In the genomic region with DNA sequence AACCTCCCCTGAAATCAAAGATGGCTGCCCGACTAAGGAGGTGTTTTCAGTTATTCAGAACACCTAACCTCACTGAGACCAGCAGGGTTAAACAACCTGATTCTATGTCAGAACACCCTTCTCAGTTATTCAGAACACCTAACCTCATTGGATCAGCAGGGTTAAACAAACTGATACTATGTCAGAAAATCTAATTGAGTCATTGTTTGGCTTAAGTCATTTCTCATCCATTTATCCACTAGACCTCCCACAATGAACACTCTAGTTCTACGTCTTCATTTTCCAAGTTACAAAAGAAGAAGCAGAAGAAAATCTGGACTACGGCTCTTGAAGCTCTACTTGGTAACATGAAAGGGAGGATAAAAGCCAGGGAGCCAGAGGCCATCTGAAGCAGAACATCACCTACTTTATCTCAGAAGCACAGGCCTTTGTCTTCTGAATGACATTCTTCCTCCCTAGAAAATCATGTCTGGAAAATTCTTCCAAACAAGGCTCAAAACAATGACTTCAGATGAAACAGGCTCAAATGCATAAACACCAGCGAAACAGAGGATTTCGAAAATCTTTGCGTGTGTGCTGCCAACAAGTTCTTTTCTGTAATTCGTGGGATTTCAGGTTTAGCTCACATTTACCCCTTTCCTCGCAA, we compare ENCODE assay signal across 16 cellular contexts. TPM values are rescaled to one million over a fixed set of nuclear protein-coding genes. Genes with fewer than 3 reads are reported as not detected.
DNase-seq lines count a peak whose midpoint lies in the region; ATAC-seq lines count a peak whose summit lies in the region.
"Had no signal": no experiment of that assay in that cellular context is flagged by ENCODE, and none has a peak within 500 bp of the region (broad histone marks: within the 10 kb centered on the region; RNA-seq: fewer than 3 reads in every experiment).

No MANE protein-coding gene starts in this region.

- H3K4me1 Mint-ChIP-seq in activated T-helper 17 cell treated with anti-CD3 and anti-CD28 coated beads, Interleukin-2, amount 50 U/mL, for 72 hours = no peaks in the 10 kb centered on the region
- no peaks in the 10 kb centered on the region for H3K4me1 Mint-ChIP-seq in stimulated activated effector memory CD8-positive, alpha-beta T cell treated with anti-CD3 and anti-CD28 coated beads, Interleukin-12 subunit alpha, Interleukin-12 subunit beta, amount 100 ng/mL, for 72 hours
- H3K4me1 Mint-ChIP-seq in natural killer cell treated with Interleukin-12 subunit alpha and Interleukin-12 subunit beta and Interleukin-15 and Interleukin-18, amount 100 ng/mL, for 72 hours (ENCODE audit: low read depth in 2 of 2) = no peaks in the 10 kb centered on the region
- H3K4me1 Mint-ChIP-seq: activated CD4-positive, alpha-beta T cell treated with anti-CD3 and anti-CD28 coated beads, Interleukin-2, amount 10 ng/mL, durations not matched to agents 7 days and 5 days had no signal

- ATAC-seq in activated T-helper 17 cell treated with anti-CD3 and anti-CD28 coated beads, Interleukin-2, amount 50 U/mL, for 72 hours (replicated peaks) = peak; percentile 7
- peak; percentile 55 for ATAC-seq in stimulated activated effector memory CD8-positive, alpha-beta T cell treated with anti-CD3 and anti-CD28 coated beads, Interleukin-12 subunit alpha, Interleukin-12 subunit beta, amount 100 ng/mL, for 72 hours
- no peak for ATAC-seq in natural killer cell treated with Interleukin-12 subunit alpha and Interleukin-12 subunit beta and Interleukin-15 and Interleukin-18, amount 100 ng/mL, for 72 hours
- no peak for ATAC-seq in HG03457 (IDR thresholded peaks at IDR 0.05; ENCODE audit: unreplicated experiment)

- H3K27me3 Mint-ChIP-seq in activated T-helper 17 cell treated with anti-CD3 and anti-CD28 coated beads, Interleukin-2, amount 50 U/mL, for 72 hours = peaks cover 26% of the 10 kb centered on the region
- peaks cover 34 to 38% of the 10 kb centered on the region in 2 donors for H3K27me3 Mint-ChIP-seq in natural killer cell treated with Interleukin-12 subunit alpha and Interleukin-12 subunit beta and Interleukin-15 and Interleukin-18, amount 100 ng/mL, for 72 hours

- no peak overlapping the region for H3K4me3 Mint-ChIP-seq in activated T-helper 17 cell treated with anti-CD3 and anti-CD28 coated beads, Interleukin-2, amount 50 U/mL, for 72 hours
- H3K4me3 Mint-ChIP-seq in stimulated activated effector memory CD8-positive, alpha-beta T cell treated with anti-CD3 and anti-CD28 coated beads, Interleukin-12 subunit alpha, Interleukin-12 subunit beta, amount 100 ng/mL, for 72 hours = no peak overlapping the region
- H3K4me3 Mint-ChIP-seq in natural killer cell treated with Interleukin-12 subunit alpha and Interleukin-12 subunit beta and Interleukin-15 and Interleukin-18, amount 100 ng/mL, for 72 hours = no peak overlapping the region
- H3K4me3 Mint-ChIP-seq: activated CD4-positive, alpha-beta T cell treated with anti-CD3 and anti-CD28 coated beads, Interleukin-2, amount 10 ng/mL, durations not matched to agents 7 days and 5 days had no signal

- H3K27ac Mint-ChIP-seq in activated T-helper 17 cell treated with anti-CD3 and anti-CD28 coated beads, Interleukin-2, amount 50 U/mL, for 72 hours = no peak overlapping the region
- H3K27ac Mint-ChIP-seq in stimulated activated effector memory CD8-positive, alpha-beta T cell treated with anti-CD3 and anti-CD28 coated beads, Interleukin-12 subunit alpha, Interleukin-12 subunit beta, amount 100 ng/mL, for 72 hours = no peak overlapping the region
- no peak overlapping the region for H3K27ac Mint-ChIP-seq in natural killer cell treated with Interleukin-12 subunit alpha and Interleukin-12 subunit beta and Interleukin-15 and Interleukin-18, amount 100 ng/mL, for 72 hours
- H3K27ac Mint-ChIP-seq: activated CD4-positive, alpha-beta T cell treated with anti-CD3 and anti-CD28 coated beads, Interleukin-2, amount 10 ng/mL, durations not matched to agents 7 days and 5 days had no signal

- peak; percentile 55 for DNase-seq in HCEC 1CT
- DNase-seq in glomerular visceral epithelial cell (ENCODE audit: extremely low spot score) = peak; percentile 15
- no peak for DNase-seq in stimulated activated effector memory CD8-positive, alpha-beta T cell treated with anti-CD3 and anti-CD28 coated beads, Interleukin-12 subunit alpha, Interleukin-12 subunit beta, amount 100 ng/mL, for 72 hours (ENCODE audit: low spot score in 2 of 2)
- DNase-seq in DMS79 treated with DMSO at 0.1 percent for 48 hours (lab: John Stamatoyannopoulos, UW) = no peak
- DNase-seq in natural killer cell treated with Interleukin-12 subunit alpha and Interleukin-12 subunit beta and Interleukin-15 and Interleukin-18, amount 100 ng/mL, for 72 hours (ENCODE audit: low spot score) = no peak
- DNase-seq: activated CD4-positive, alpha-beta T cell treated with anti-CD3 and anti-CD28 coated beads, Interleukin-2, amount 10 ng/mL, durations not matched to agents 7 days and 5 days; Kasumi-1; NCI-H2029 treated with DMSO at 0.1 percent for 48 hours; NK-92 treated with Interleukin-12 subunit alpha and Interleukin-12 subunit beta, amount 100 ng/mL, for 24 hours; stimulated activated CD4-positive, alpha-beta T cell treated with anti-CD3 and anti-CD28 coated beads, Interleukin-4, amount 100 ng/mL, for 1 hour; stimulated activated naive CD4-positive, alpha-beta T cell had no signal

- no peaks in the 10 kb centered on the region for H3K9me3 Mint-ChIP-seq in activated T-helper 17 cell treated with anti-CD3 and anti-CD28 coated beads, Interleukin-2, amount 50 U/mL, for 72 hours
- H3K9me3 Mint-ChIP-seq in stimulated activated effector memory CD8-positive, alpha-beta T cell treated with anti-CD3 and anti-CD28 coated beads, Interleukin-12 subunit alpha, Interleukin-12 subunit beta, amount 100 ng/mL, for 72 hours = no peaks in the 10 kb centered on the region
- H3K9me3 Mint-ChIP-seq in natural killer cell treated with Interleukin-12 subunit alpha and Interleukin-12 subunit beta and Interleukin-15 and Interleukin-18, amount 100 ng/mL, for 72 hours = no peaks in the 10 kb centered on the region
- H3K9me3 Mint-ChIP-seq: activated CD4-positive, alpha-beta T cell treated with anti-CD3 and anti-CD28 coated beads, Interleukin-2, amount 10 ng/mL, durations not matched to agents 7 days and 5 days had no signal

- no peaks in the 10 kb centered on the region for H3K36me3 Mint-ChIP-seq in activated T-helper 17 cell treated with anti-CD3 and anti-CD28 coated beads, Interleukin-2, amount 50 U/mL, for 72 hours (ENCODE audit: low read depth)
- H3K36me3 Mint-ChIP-seq in stimulated activated effector memory CD8-positive, alpha-beta T cell treated with anti-CD3 and anti-CD28 coated beads, Interleukin-12 subunit alpha, Interleukin-12 subunit beta, amount 100 ng/mL, for 72 hours = no peaks in the 10 kb centered on the region
- no peaks in the 10 kb centered on the region for H3K36me3 Mint-ChIP-seq in natural killer cell treated with Interleukin-12 subunit alpha and Interleukin-12 subunit beta and Interleukin-15 and Interleukin-18, amount 100 ng/mL, for 72 hours

RNA-seq across cellular contexts. Expression of gene TGFBI, which starts 35.4 kb away (rescaled TPM):
- under 1 TPM in 1 of 2 donors, not detected in 1; 0.78 TPM for total RNA-seq in activated T-helper 17 cell treated with anti-CD3 and anti-CD28 coated beads, Interleukin-2, amount 50 U/mL, for 72 hours
- total RNA-seq in natural killer cell treated with Interleukin-12 subunit alpha and Interleukin-12 subunit beta and Interleukin-15 and Interleukin-18, amount 100 ng/mL, for 72 hours = not detected

RNA-seq across cellular contexts. Expression of gene LECT2, which starts 38.6 kb away (rescaled TPM):
- total RNA-seq in activated T-helper 17 cell treated with anti-CD3 and anti-CD28 coated beads, Interleukin-2, amount 50 U/mL, for 72 hours = not detected
- not detected for total RNA-seq in natural killer cell treated with Interleukin-12 subunit alpha and Interleukin-12 subunit beta and Interleukin-15 and Interleukin-18, amount 100 ng/mL, for 72 hours
- total RNA-seq: activated CD4-positive, alpha-beta T cell treated with anti-CD3 and anti-CD28 coated beads, Interleukin-2, amount 10 ng/mL, durations not matched to agents 7 days and 5 days; cardiac muscle cell; fibroblast of villous mesenchyme; kidney epithelial cell had no signal

Comparison
In these comparisons a context has a peak if more than half of its experiments do, and no peak if none do; other contexts are left out.
1. DNase-seq: peak in HCEC 1CT (single experiment) and glomerular visceral epithelial cell (single experiment); none in stimulated activated effector memory CD8-positive, alpha-beta T cell treated with anti-CD3 and anti-CD28 coated beads, Interleukin-12 subunit alpha, Interleukin-12 subunit beta, amount 100 ng/mL, for 72 hours (0 of 2), DMS79 treated with DMSO at 0.1 percent for 48 hours (single experiment) and natural killer cell treated with Interleukin-12 subunit alpha and Interleukin-12 subunit beta and Interleukin-15 and Interleukin-18, amount 100 ng/mL, for 72 hours (single experiment).
2. ATAC-seq: peak in activated T-helper 17 cell treated with anti-CD3 and anti-CD28 coated beads, Interleukin-2, amount 50 U/mL, for 72 hours (single experiment) and stimulated activated effector memory CD8-positive, alpha-beta T cell treated with anti-CD3 and anti-CD28 coated beads, Interleukin-12 subunit alpha, Interleukin-12 subunit beta, amount 100 ng/mL, for 72 hours (single experiment); none in natural killer cell treated with Interleukin-12 subunit alpha and Interleukin-12 subunit beta and Interleukin-15 and Interleukin-18, amount 100 ng/mL, for 72 hours (0 of 2) and HG03457 (single experiment).